8 cellular contexts compared by ENCODE assay signal in the genomic region with DNA sequence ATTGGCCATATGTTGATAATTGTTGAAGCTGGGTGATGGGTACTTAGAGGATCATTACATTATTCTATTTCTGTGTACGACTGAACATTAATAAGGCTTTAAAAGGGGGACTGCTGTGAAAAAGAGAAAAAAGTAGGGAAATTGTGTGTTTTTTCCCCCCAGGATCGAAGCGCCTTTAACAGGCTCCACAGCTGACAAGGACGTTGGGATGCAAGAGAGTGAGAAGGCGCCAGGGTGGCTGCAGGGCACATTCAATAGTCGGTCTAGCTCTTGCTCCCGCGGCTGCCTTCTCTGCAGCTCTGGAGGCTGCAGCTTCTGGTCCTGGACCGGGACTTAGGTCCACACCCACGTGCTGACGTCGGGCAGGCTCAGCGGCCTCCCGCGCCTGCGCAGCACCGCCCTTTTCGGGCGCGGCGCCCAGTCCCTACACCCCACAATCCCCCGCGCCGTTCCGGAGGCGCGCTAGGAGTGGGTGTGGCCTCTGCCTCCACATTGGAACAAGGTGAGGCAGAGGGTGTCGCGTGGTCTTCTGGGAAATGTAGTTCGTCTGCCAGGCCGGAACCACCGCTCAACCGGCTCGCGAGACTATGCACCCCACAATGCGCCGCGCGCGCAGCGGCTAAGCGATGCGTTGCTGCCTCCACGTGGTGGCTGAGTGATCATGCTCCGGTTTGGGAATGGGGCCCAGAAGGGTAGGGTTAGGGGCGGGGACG. TPM values are rescaled to one million over a fixed set of nuclear protein-coding genes. Genes with fewer than 3 reads are reported as not detected.
DNase-seq lines count a peak whose midpoint lies in the region; TF ChIP-seq lines count a peak whose summit lies in the region.

No MANE protein-coding gene starts in this region.

- H2BK5ac ChIP-seq in H9 (ENCODE audit: insufficient read length, low read length) = no peak overlapping the region

- DNase-seq in GDM1 (lab: John Stamatoyannopoulos, UW) (peak; percentile 100), H9 (peak; percentile 100), M059J (ENCODE audit: low read depth) (peak; percentile 99), SHP77 (lab: John Stamatoyannopoulos, UW) (peak; percentile 97 to 98), activated gamma-delta T cell treated with Interleukin-2 at 50 U/mL for 16 hours (peak; percentile 99), foreskin fibroblast (peak; percentile 100), neural progenitor cell (ENCODE audit: low spot score) (peak; percentile 100), stromal cell of bone marrow (ENCODE audit: low read depth) (peak; percentile 99)

- H3K4me1 ChIP-seq in H9 (ENCODE audit: insufficient read depth, low read length) (no peaks in the 10 kb centered on the region), neural progenitor cell (peaks cover 7% of the 10 kb centered on the region)

- H3K4me3 Mint-ChIP-seq in H9 (peak overlapping the region; percentile 50 to 75), neural progenitor cell (peak overlapping the region; percentile 64)

- H4K20me1 ChIP-seq in H9 (ENCODE audit: control insufficient read depth, insufficient read depth, insufficient read length) (no peaks in the 10 kb centered on the region), neural progenitor cell (ENCODE audit: low read depth) (no peaks in the 10 kb centered on the region)

- H2BK120ac ChIP-seq in H9 (ENCODE audit: low read depth, low read length, poor library complexity, severe bottlenecking) = no peak overlapping the region

- H3T11ph ChIP-seq in H9 (ENCODE audit: low read length) = no peak overlapping the region

- H3K9me3 ChIP-seq in H9 (ENCODE audit: control insufficient read depth, low read depth, low read length) (no peaks in the 10 kb centered on the region), neural progenitor cell (ENCODE audit: low read depth) (no peaks in the 10 kb centered on the region)

- no peaks in the 10 kb centered on the region for H3K27me3 ChIP-seq in H9 (ENCODE audit: insufficient read depth, low read length)
- no peaks in the 10 kb centered on the region for H3K27me3 ChIP-seq in neural progenitor cell

- no peaks in the 10 kb centered on the region for H3K36me3 ChIP-seq in neural progenitor cell

- H3K27me3 Mint-ChIP-seq in H9 (ENCODE audit: low read depth) = peaks cover 11% of the 10 kb centered on the region
- no peaks in the 10 kb centered on the region for H3K27me3 Mint-ChIP-seq in neural progenitor cell (ENCODE audit: insufficient read depth, low read depth)

- H3K9me3 Mint-ChIP-seq in H9 (no peaks in the 10 kb centered on the region), neural progenitor cell (no peaks in the 10 kb centered on the region)

- no peak overlapping the region for H3K14ac ChIP-seq in H9 (ENCODE audit: insufficient read depth, low read length)

- H2AK5ac ChIP-seq in H9 (ENCODE audit: insufficient read length, low read length) = no peak overlapping the region

- TF ChIP-seq CTCF in H9 (conservative IDR thresholded peaks at IDR 0.05) = peak; percentile 90
- peak; percentile 92 for TF ChIP-seq CTCF in foreskin fibroblast (IDR thresholded peaks at IDR 0.05; ENCODE audit: low read depth, low read length)
- TF ChIP-seq CTCF in neural progenitor cell (IDR thresholded peaks at IDR 0.05) = peak; percentile 92

- no peak overlapping the region for H2BK20ac ChIP-seq in H9 (ENCODE audit: low read depth, low read length, poor library complexity, severe bottlenecking)

- no peak overlapping the region for H4K91ac ChIP-seq in H9 (ENCODE audit: insufficient read length, low read depth, low read length)

- no peak overlapping the region for H3K27ac ChIP-seq in H9 (ENCODE audit: insufficient read length, low read depth, low read length)
- H3K27ac ChIP-seq in neural progenitor cell = no peak overlapping the region

- no peaks in the 10 kb centered on the region for H3K36me3 Mint-ChIP-seq in H9 (ENCODE audit: insufficient read depth in 1 of 3, low read depth in 3 of 3)
- no peaks in the 10 kb centered on the region for H3K36me3 Mint-ChIP-seq in neural progenitor cell

- H3F3A ChIP-seq in neural progenitor cell (ENCODE audit: low read depth) = peaks cover 12% of the 10 kb centered on the region

- H3K79me2 ChIP-seq in H9 (ENCODE audit: insufficient read depth, low read length) = no peaks in the 10 kb centered on the region
- H3K79me2 ChIP-seq in neural progenitor cell (ENCODE audit: low read depth) = no peaks in the 10 kb centered on the region

- peak overlapping the region; percentile 90 to 96 (median 91); a peak in 6 of 7 replicates for H3K27ac Mint-ChIP-seq in H9
- peak overlapping the region; percentile 13 for H3K27ac Mint-ChIP-seq in neural progenitor cell

- H2BK15ac ChIP-seq in H9 (ENCODE audit: low read depth, low read length) = no peak overlapping the region

- no peak overlapping the region for H3K56ac ChIP-seq in H9 (ENCODE audit: insufficient read length, low read depth, low read length)

- H3K9ac ChIP-seq in H9 (ENCODE audit: extremely low read depth, insufficient read length, low read length) (peak overlapping the region; percentile 23), neural progenitor cell (no peak overlapping the region)

- H3K4me1 Mint-ChIP-seq in H9 (peaks cover 26 to 30% of the 10 kb centered on the region in 2 experiments), neural progenitor cell (peaks cover 20% of the 10 kb centered on the region)

- H2AFZ ChIP-seq in H9 (ENCODE audit: low read length) (no peak overlapping the region), neural progenitor cell (replicated peaks) (peak overlapping the region; percentile 38)

- H3K4me3 ChIP-seq in foreskin fibroblast (ENCODE audit: low read depth in 1 of 2, low read length in 2 of 2) (peak overlapping the region; percentile 28 to 41), neural progenitor cell (peak overlapping the region; percentile 41)

- H3K4ac ChIP-seq in H9 (ENCODE audit: low read depth, low read length) = no peak overlapping the region

- WGBS in H9 (ENCODE audit: extremely low coverage, insufficient read length, low lambda C conversion rate) = no CpG with 5 or more reads among the region's 47 CpGs

- no peak overlapping the region for H2BK12ac ChIP-seq in H9 (ENCODE audit: insufficient read length, low read depth, low read length)

- no peak overlapping the region for H3K18ac ChIP-seq in H9 (ENCODE audit: insufficient read length, low read depth, low read length)

- no peaks in the 10 kb centered on the region for H3K79me1 ChIP-seq in H9 (ENCODE audit: insufficient read depth, low read depth, low read length, poor library complexity, severe bottlenecking)

- H4K8ac ChIP-seq in H9 (replicated peaks; ENCODE audit: insufficient read length, low read depth, low read length) = no peak overlapping the region

- no peak overlapping the region for H3K23ac ChIP-seq in H9 (ENCODE audit: insufficient read length, low read depth, low read length)

- H4K5ac ChIP-seq in H9 (ENCODE audit: insufficient read length, low read depth, low read length) = no peak overlapping the region

- H3K23me2 ChIP-seq in H9 (ENCODE audit: insufficient read length, low read depth, low read length, poor library complexity, severe bottlenecking) = peaks cover 6% of the 10 kb centered on the region

- peak overlapping the region; percentile 49 for H3K4me2 ChIP-seq in H9 (ENCODE audit: insufficient read depth, insufficient read length, low read length)
- peak overlapping the region; percentile 81 for H3K4me2 ChIP-seq in neural progenitor cell

RNA-seq across cellular contexts. Expression of gene LRFN3, which starts 4.9 kb away (rescaled TPM):
- total RNA-seq in H9 (2021) = 18.4 and 20.5 TPM in 2 replicates
- total RNA-seq in M059J (2014; rRNA removed; shearing (Covaris generic)) = 3.3 and 4.6 TPM in 2 replicates
- 2.3 and 9.5 TPM in 2 replicates for total RNA-seq in neural progenitor cell (ENCODE audit: low replicate concordance)

RNA-seq across cellular contexts. Expression of gene TYROBP, which starts 23.2 kb away (rescaled TPM):
- total RNA-seq in H9 (2021) (not detected in 2 replicates), neural progenitor cell (ENCODE audit: low replicate concordance) (not detected in 2 replicates)
- not detected in 2 replicates for total RNA-seq in M059J (2014; rRNA removed; shearing (Covaris generic))

RNA-seq across cellular contexts. Expression of gene HCST, which starts 29.0 kb away (rescaled TPM):
- total RNA-seq in H9 (2021) (0.68 and 1.8 TPM in 2 replicates), neural progenitor cell (ENCODE audit: low replicate concordance) (not detected in 2 replicates)
- total RNA-seq in M059J (2014; rRNA removed; shearing (Covaris generic)) = not detected in 2 replicates

RNA-seq across cellular contexts. Expression of gene NFKBID, which starts 31.0 kb away (rescaled TPM):
- total RNA-seq in H9 (2021) (18.4 and 18.8 TPM in 2 replicates), neural progenitor cell (ENCODE audit: low replicate concordance) (1.3 and 4.7 TPM in 2 replicates)
- 0.91 and 6.1 TPM in 2 replicates for total RNA-seq in M059J (2014; rRNA removed; shearing (Covaris generic))
